Comparison of ENCODE assay signal across 13 cellular contexts in genomic region chr7:130990178-130990832, GRCh38.
DNase-seq lines count a peak whose midpoint lies in the region; ATAC-seq and TF ChIP-seq lines count a peak whose summit lies in the region.
"Had no signal": no experiment of that assay in that cellular context is flagged by ENCODE, and none has a peak within 500 bp of the region (broad histone marks: within the 10 kb centered on the region; RNA-seq: fewer than 3 reads in every experiment).

No MANE protein-coding gene starts in this region.

- no TSS peak for BruUV-seq in HCT116 (replicated peaks; lab: Mats Ljungman, UMichigan)

- H3K4me2 ChIP-seq in HCT116 (ENCODE audit: low read length), result peak overlapping the region; percentile 10

- TF ChIP-seq RAD21 in HCT116 (IDR thresholded peaks at IDR 0.05; ENCODE audit: low read depth), result no peak

- H3K4me3 Mint-ChIP-seq in activated CD8-positive, alpha-beta T cell treated with anti-CD3 and anti-CD28 coated beads, Interleukin-2, amount 10 ng/mL, durations not matched to agents 7 days and 5 days, result peak overlapping the region; percentile 0
- H3K4me3 Mint-ChIP-seq in stimulated activated memory B cell treated with anti-CD40 and anti-IgM and Interleukin-4, amounts not matched to agents 10 μg/mL and 1 μg/mL and 100 μg/mL, for 72 hours, result no peak overlapping the region

- no peak for TF ChIP-seq CTCF in HCT116 (IDR thresholded peaks at IDR 0.05 in 2 of 3, conservative IDR thresholded peaks at IDR 0.05 in 1 of 3; ENCODE audit: borderline replicate concordance in 1 of 3, insufficient read depth in 1 of 3, low read depth in 2 of 3, low read length in 2 of 3)
- no peak for TF ChIP-seq CTCF in esophagus squamous epithelium (IDR thresholded peaks at IDR 0.05)

- H3K9me3 ChIP-seq in HCT116 (ENCODE audit: control insufficient read depth in 1 of 2, insufficient read depth in 1 of 2, low read depth in 1 of 2, low read length in 2 of 2), result no peaks in the 10 kb centered on the region
- no peaks in the 10 kb centered on the region for H3K9me3 ChIP-seq in esophagus squamous epithelium
- H3K9me3 ChIP-seq: body of pancreas, Caco-2 had no signal

- H3K4me3 ChIP-seq in HCT116 (replicated peaks in 1 of 2; ENCODE audit: low read depth in 1 of 2, low read length in 2 of 2) (no peak overlapping the region), esophagus squamous epithelium (no peak overlapping the region)
- H3K4me3 ChIP-seq: body of pancreas had no signal

- no peaks in the 10 kb centered on the region for H3K27me3 Mint-ChIP-seq in activated CD8-positive, alpha-beta T cell treated with anti-CD3 and anti-CD28 coated beads, Interleukin-2, amount 10 ng/mL, durations not matched to agents 7 days and 5 days (ENCODE audit: low read depth)
- no peaks in the 10 kb centered on the region for H3K27me3 Mint-ChIP-seq in stimulated activated memory B cell treated with anti-CD40 and anti-IgM and Interleukin-4, amounts not matched to agents 10 μg/mL and 1 μg/mL and 100 μg/mL, for 72 hours

- peaks cover 52% of the 10 kb centered on the region for H3K4me1 Mint-ChIP-seq in activated CD8-positive, alpha-beta T cell treated with anti-CD3 and anti-CD28 coated beads, Interleukin-2, amount 10 ng/mL, durations not matched to agents 7 days and 5 days (ENCODE audit: low read depth)
- H3K4me1 Mint-ChIP-seq in stimulated activated memory B cell treated with anti-CD40 and anti-IgM and Interleukin-4, amounts not matched to agents 10 μg/mL and 1 μg/mL and 100 μg/mL, for 72 hours, result peaks cover 63% of the 10 kb centered on the region

- H3K27me3 ChIP-seq in HCT116 (ENCODE audit: insufficient read depth, low read length) (no peaks in the 10 kb centered on the region), esophagus squamous epithelium (no peaks in the 10 kb centered on the region)
- H3K27me3 ChIP-seq: body of pancreas had no signal

- no peak overlapping the region for H2AFZ ChIP-seq in HCT116 (ENCODE audit: low read depth, low read length, poor library complexity, severe bottlenecking)

- no peaks in the 10 kb centered on the region for H4K20me1 ChIP-seq in HCT116 (ENCODE audit: insufficient read depth)

- H3K27ac Mint-ChIP-seq in activated CD8-positive, alpha-beta T cell treated with anti-CD3 and anti-CD28 coated beads, Interleukin-2, amount 10 ng/mL, durations not matched to agents 7 days and 5 days, result peak overlapping the region; percentile 2
- H3K27ac Mint-ChIP-seq in stimulated activated memory B cell treated with anti-CD40 and anti-IgM and Interleukin-4, amounts not matched to agents 10 μg/mL and 1 μg/mL and 100 μg/mL, for 72 hours, result peak overlapping the region; percentile 20

- no peaks in the 10 kb centered on the region for H3K9me2 ChIP-seq in HCT116 (ENCODE audit: insufficient read depth)

- H3K79me2 ChIP-seq in HCT116 (ENCODE audit: insufficient read depth, low read length), result peaks cover 90% of the 10 kb centered on the region

- CTCF ChIA-PET in HCT116 (lab: Charles Lee), result interaction anchor here (1.2 kb wide), 1 partner anchor 9 kb away, joined by 3 read pairs; no protein-coding TSS in a partner anchor
- CTCF ChIA-PET in activated CD8-positive, alpha-beta T cell treated with anti-CD3 and anti-CD28 coated beads, Interleukin-2, amount 10 ng/mL, durations not matched to agents 7 days and 5 days (lab: Charles Lee), result interaction anchor here (1.1 to 2.9 kb wide), 3 partner anchors 8 to 93 kb away, joined by 5 to 15 read pairs (median 7); no protein-coding TSS in a partner anchor

- POLR2A ChIA-PET in HCT116 (lab: Charles Lee), result no interaction called here
- POLR2A ChIA-PET in activated CD8-positive, alpha-beta T cell treated with anti-CD3 and anti-CD28 coated beads, Interleukin-2, amount 10 ng/mL, durations not matched to agents 7 days and 5 days (lab: Charles Lee), result interaction anchor here (0.8 kb wide), 1 partner anchor 16 kb away, joined by 3 read pairs; no protein-coding TSS in a partner anchor

- no peaks in the 10 kb centered on the region for H3K9me3 Mint-ChIP-seq in activated CD8-positive, alpha-beta T cell treated with anti-CD3 and anti-CD28 coated beads, Interleukin-2, amount 10 ng/mL, durations not matched to agents 7 days and 5 days (ENCODE audit: insufficient read depth)
- no peaks in the 10 kb centered on the region for H3K9me3 Mint-ChIP-seq in stimulated activated memory B cell treated with anti-CD40 and anti-IgM and Interleukin-4, amounts not matched to agents 10 μg/mL and 1 μg/mL and 100 μg/mL, for 72 hours

- intact Hi-C loops in HCT116 (cut with micrococcal nuclease), result no loop called here
- intact Hi-C loops in esophagus squamous epithelium (cut with DNase I), result loop anchor here (5.0 kb wide), 1 partner anchor 103 kb away; no protein-coding TSS in a partner anchor

- 63 to 76% methylated on average over 16 of the region's 16 CpGs for WGBS in esophagus squamous epithelium, 2 donors

- ATAC-seq in HCT116 (no peak), HG03520 (IDR thresholded peaks at IDR 0.05; ENCODE audit: unreplicated experiment) (no peak), HG03521 (IDR thresholded peaks at IDR 0.05; ENCODE audit: unreplicated experiment) (no peak)
- peak; percentile 37 for ATAC-seq in activated CD8-positive, alpha-beta T cell treated with anti-CD3 and anti-CD28 coated beads, Interleukin-2, amount 10 ng/mL, durations not matched to agents 7 days and 5 days
- ATAC-seq in stimulated activated memory B cell treated with anti-CD40 and anti-IgM and Interleukin-4, amounts not matched to agents 10 μg/mL and 1 μg/mL and 100 μg/mL, for 72 hours, result no peak
- ATAC-seq: body of pancreas had no signal

- H3K9ac ChIP-seq in HCT116 (ENCODE audit: low read length), result peak overlapping the region; percentile 18; the same call in 1 of the 2 replicates

- TF ChIP-seq POLR2A in HCT116 (IDR thresholded peaks at IDR 0.05; ENCODE audit: borderline replicate concordance, extremely low read depth, insufficient read depth, insufficient read length) (no peak), esophagus squamous epithelium (IDR thresholded peaks at IDR 0.05) (peak in 1 of 4 donors; percentile 14)

- H3K36me3 Mint-ChIP-seq in activated CD8-positive, alpha-beta T cell treated with anti-CD3 and anti-CD28 coated beads, Interleukin-2, amount 10 ng/mL, durations not matched to agents 7 days and 5 days (ENCODE audit: low read depth), result peaks cover 1% of the 10 kb centered on the region
- H3K36me3 Mint-ChIP-seq in stimulated activated memory B cell treated with anti-CD40 and anti-IgM and Interleukin-4, amounts not matched to agents 10 μg/mL and 1 μg/mL and 100 μg/mL, for 72 hours, result peaks cover 32% of the 10 kb centered on the region

- H3K27ac ChIP-seq in HCT116 (ENCODE audit: low read depth, low read length), result peak overlapping the region; percentile 100
- peak overlapping the region; percentile 32 to 69 (median 53) for H3K27ac ChIP-seq in esophagus squamous epithelium
- H3K27ac ChIP-seq: body of pancreas had no signal

- DNase-seq in HCT116 (ENCODE audit: low read depth, low spot score), result no peak
- no peak for DNase-seq in activated CD8-positive, alpha-beta T cell treated with anti-CD3 and anti-CD28 coated beads, Interleukin-2, amount 10 ng/mL, durations not matched to agents 7 days and 5 days
- DNase-seq in esophagus squamous epithelium (lab: John Stamatoyannopoulos, UW), result no peak
- no peak for DNase-seq in kidney glomerular epithelial cell (lab: John Stamatoyannopoulos, UW)
- DNase-seq in D341Med (ENCODE audit: low spot score), result no peak
- DNase-seq: activated CD4-positive, alpha-beta T cell treated with anti-CD3 and anti-CD28 coated beads, Interleukin-2, amount 50 U/mL, for 1 hour; body of pancreas; Caco-2; erythroblast; SIG-M5 had no signal

- H3K4me1 ChIP-seq in HCT116 (ENCODE audit: control insufficient read depth in 1 of 2, insufficient read depth in 2 of 2, low read length in 2 of 2), result peaks cover 91 to 98% of the 10 kb centered on the region in 2 experiments
- peaks cover 40 to 100% (median 81%) of the 10 kb centered on the region in 3 donors for H3K4me1 ChIP-seq in esophagus squamous epithelium

- H3K36me3 ChIP-seq in HCT116 (ENCODE audit: control insufficient read depth in 1 of 2, insufficient read depth in 2 of 2, low read length in 2 of 2), result no peaks in the 10 kb centered on the region
- H3K36me3 ChIP-seq in esophagus squamous epithelium, result peaks cover 0 to 6% (median 0%) of the 10 kb centered on the region in 3 donors

- RAD21 ChIA-PET in HCT116 (lab: Charles Lee; ENCODE audit: low non-redundant PET in 1 of 2, low total read pairs in 2 of 2, uncharacterized antibody in 2 of 2, unreplicated experiment in 2 of 2), result no interaction called here

TF ChIP-seq in HCT116, 20 proteins besides CTCF, POLR2A, EP300 and RAD21:
- no peak for TF ChIP-seq CBX3 (IDR thresholded peaks at IDR 0.05; ENCODE audit: low read depth)
- no peak for TF ChIP-seq EGR1 (IDR thresholded peaks at IDR 0.05; ENCODE audit: low read depth)
- TF ChIP-seq ZNF274 (IDR thresholded peaks at IDR 0.05; ENCODE audit: low read depth, low read length), result no peak
- TF ChIP-seq ATF3 (IDR thresholded peaks at IDR 0.05), result no peak
